ENCODE assay signal across 20 cellular contexts in genomic region chr7:5005066-5005465, GRCh38. TPM values are rescaled to one million over a fixed set of nuclear protein-coding genes. Genes with fewer than 3 reads are reported as not detected.
"Had no signal": no experiment of that assay in that cellular context is flagged by ENCODE, and none has a peak within 500 bp of the region (broad histone marks: within the 10 kb centered on the region; RNA-seq: fewer than 3 reads in every experiment).

No MANE protein-coding gene starts in this region.

- H3K4me1 Mint-ChIP-seq: nephron progenitor cell had no signal

- H3K27me3 Mint-ChIP-seq: dendritic cell treated with granulocyte-macrophage colony-stimulating factor and Interleukin-4, amounts not matched to agents 40 ng/mL and 50 ng/mL, for 4 days; effector memory CD8-positive, alpha-beta T cell; progenitor cell of endocrine pancreas; stimulated activated naive B cell treated with anti-CD40 and anti-IgM and Interleukin-4, amounts not matched to agents 10 μg/mL and 1 μg/mL and 100 μg/mL, for 72 hours had no signal

- H3K4me3 ChIP-seq: skin epidermis, thyroid gland had no signal

- H3K27ac Mint-ChIP-seq: activated T-helper 1 cell treated with anti-CD3 and anti-CD28 coated beads, Interleukin-12 subunit alpha, Interleukin-12 subunit beta, Interleukin-2, Interleukin-4 antibody, amounts not matched to agents 30 ng/mL and 10 ng/mL and 1 ng/mL, durations not matched to agents 14 hours and 24 hours and 36 hours; dendritic cell treated with granulocyte-macrophage colony-stimulating factor and Interleukin-4, amounts not matched to agents 40 ng/mL and 50 ng/mL, for 4 days; nephron progenitor cell; progenitor cell of endocrine pancreas; stimulated activated naive B cell treated with anti-CD40 and anti-IgM and Interleukin-4, amounts not matched to agents 10 μg/mL and 1 μg/mL and 100 μg/mL, for 72 hours had no signal

- DNase-seq: activated CD4-positive, alpha-beta T cell treated with anti-CD3 and anti-CD28 coated beads, Interleukin-2, amount 50 U/mL, for 1 hour; brain microvascular endothelial cell; effector memory CD8-positive, alpha-beta T cell; nephron progenitor cell; occipital lobe; right cardiac atrium; stimulated activated CD4-positive, alpha-beta T cell treated with anti-CD3 and anti-CD28 coated beads, Interleukin-15, amount 100 ng/mL, for 24 hours; stimulated activated CD4-positive, alpha-beta T cell treated with anti-CD3 and anti-CD28 coated beads, Interleukin-4, amount 100 ng/mL, for 1 hour; stimulated activated naive B cell treated with anti-CD40 and anti-IgM and Interleukin-4, amounts not matched to agents 10 μg/mL and 1 μg/mL and 100 μg/mL, for 72 hours; thyroid gland had no signal

- ATAC-seq: activated CD4-positive, CD25-positive, alpha-beta regulatory T cell treated with anti-CD3 and anti-CD28 coated beads, Interleukin-2, amount 50 U/mL, for 24 hours; effector memory CD8-positive, alpha-beta T cell; right cardiac atrium; stimulated activated naive B cell treated with anti-CD40 and anti-IgM and Interleukin-4, amounts not matched to agents 10 μg/mL and 1 μg/mL and 100 μg/mL, for 72 hours had no signal

- H3K9me3 Mint-ChIP-seq: effector memory CD8-positive, alpha-beta T cell had no signal

- H3K4me3 Mint-ChIP-seq: activated T-helper 1 cell treated with anti-CD3 and anti-CD28 coated beads, Interleukin-12 subunit alpha, Interleukin-12 subunit beta, Interleukin-2, Interleukin-4 antibody, amounts not matched to agents 30 ng/mL and 10 ng/mL and 1 ng/mL, durations not matched to agents 14 hours and 24 hours and 36 hours; dendritic cell treated with granulocyte-macrophage colony-stimulating factor and Interleukin-4, amounts not matched to agents 40 ng/mL and 50 ng/mL, for 4 days; effector memory CD8-positive, alpha-beta T cell; nephron progenitor cell; stimulated activated naive B cell treated with anti-CD40 and anti-IgM and Interleukin-4, amounts not matched to agents 10 μg/mL and 1 μg/mL and 100 μg/mL, for 72 hours had no signal

RNA-seq across cellular contexts. Expression of gene MMD2, which starts 46.1 kb away (rescaled TPM):
- total RNA-seq: activated CD8-positive, alpha-beta memory T cell treated with anti-CD3 and anti-CD28 coated beads for 36 hours; activated T-helper 1 cell treated with anti-CD3 and anti-CD28 coated beads, Interleukin-12 subunit alpha, Interleukin-12 subunit beta, Interleukin-2, Interleukin-4 antibody, amounts not matched to agents 30 ng/mL and 10 ng/mL and 1 ng/mL, durations not matched to agents 14 hours and 24 hours and 36 hours; epithelial cell of proximal tubule; kidney epithelial cell; liver; progenitor cell of endocrine pancreas; right cardiac atrium; T-helper 2 cell treated with Interferon-gamma antibody and Interleukin-4, amounts not matched to agents 100 ng/mL and 5 ng/mL, for 36 hours had no signal
